ENCODE assay signal across 1 cellular context in the genomic region with DNA sequence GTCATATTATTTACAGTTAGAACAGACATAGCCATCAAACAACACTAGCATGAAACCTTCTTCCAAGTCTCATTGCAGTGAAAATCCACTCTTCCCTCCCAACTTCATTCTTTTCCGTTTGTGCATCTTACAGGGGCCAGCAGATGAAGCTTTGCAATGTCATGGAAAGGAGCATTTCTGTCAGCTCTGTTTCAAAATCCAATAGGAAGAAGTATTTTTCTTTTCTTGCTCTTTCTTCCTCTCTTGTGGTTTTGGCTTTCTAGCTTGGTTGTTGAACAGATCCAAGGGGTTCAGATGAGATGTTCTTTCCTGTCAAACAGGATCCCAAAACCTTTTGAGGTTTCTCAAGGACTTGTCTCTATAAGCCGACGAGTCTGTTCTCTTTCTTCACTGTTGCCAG.
TF ChIP-seq lines count a peak whose summit lies in the region.

No MANE protein-coding gene starts in this region.

TF ChIP-seq in IMR-90, 13 proteins besides CTCF, POLR2A, EP300 and RAD21 (continued from another document):
- TF ChIP-seq BHLHE40 (IDR thresholded peaks at IDR 0.05; ENCODE audit: low read depth, low read length) (no peak), SMC3 (IDR thresholded peaks at IDR 0.05; ENCODE audit: low read depth, low read length) (no peak), MAZ (IDR thresholded peaks at IDR 0.05; ENCODE audit: borderline replicate concordance, low read depth, low read length) (no peak), RCOR1 (IDR thresholded peaks at IDR 0.05; ENCODE audit: insufficient replicate concordance, low read length) (no peak), RFX5 (IDR thresholded peaks at IDR 0.05; ENCODE audit: low read depth, low read length) (no peak)
